8 cellular contexts compared by ENCODE assay signal in genomic region chrX:30654386-30654785, GRCh38. TPM values are rescaled to one million over a fixed set of nuclear protein-coding genes. Genes with fewer than 3 reads are reported as not detected.
DNase-seq lines count a peak whose midpoint lies in the region; ATAC-seq and TF ChIP-seq lines count a peak whose summit lies in the region.
"Not testable (repeated sequence)": the region's sequence is repeated elsewhere in the genome, so short reads cannot be mapped to it uniquely, and the experiment has no call there.

No MANE protein-coding gene starts in this region.

- not testable (repeated sequence) for H3K9me3 ChIP-seq in CD8-positive, alpha-beta T cell (ENCODE audit: low read length); endodermal cell (ENCODE audit: control insufficient read depth, low read length); liver (ENCODE audit: control insufficient read depth in 4 of 4, low read length in 3 of 4); neutrophil; tibial artery

- not testable (repeated sequence) for ATAC-seq in CD8-positive, alpha-beta T cell

- WGBS in endodermal cell (ENCODE audit: insufficient coverage in 1 of 2, insufficient read length in 1 of 2), 2 experiments = 90 to 95% methylated on average over 2 to 12 of the region's 13 CpGs
- 27% methylated on average over 13 of the region's 13 CpGs for WGBS in liver

- not testable (repeated sequence) for H3K27ac ChIP-seq in CD8-positive, alpha-beta T cell (ENCODE audit: low read depth, low read length); endodermal cell (ENCODE audit: low read depth, low read length); tibial artery
- H3K27ac ChIP-seq in VCaP = peak overlapping the region; percentile 62
- peak overlapping the region; percentile 87 to 89 for H3K27ac ChIP-seq in liver (ENCODE audit: low read depth in 1 of 2, low read length in 2 of 2)
- H3K27ac ChIP-seq in neutrophil = peak overlapping the region; percentile 99

- not testable (repeated sequence) for TF ChIP-seq CTCF in CD8-positive, alpha-beta T cell (IDR thresholded peaks at IDR 0.05); VCaP (conservative IDR thresholded peaks at IDR 0.05); endodermal cell (conservative IDR thresholded peaks at IDR 0.05); liver (IDR thresholded peaks at IDR 0.05; ENCODE audit: low read depth, low read length, missing input control); neutrophil (IDR thresholded peaks at IDR 0.05); tibial artery (IDR thresholded peaks at IDR 0.05)

- H3K4me1 ChIP-seq in CD8-positive, alpha-beta T cell (ENCODE audit: insufficient read depth, low read length); endodermal cell (ENCODE audit: control insufficient read depth, insufficient read depth, low read length); tibial artery: not testable (repeated sequence)
- H3K4me1 ChIP-seq in liver (ENCODE audit: control insufficient read depth in 4 of 4, insufficient read depth in 4 of 4, low read length in 3 of 4) (peaks cover 0 to 12% (median 10%) of the 10 kb centered on the region in 4 donors), neutrophil (ENCODE audit: control insufficient read depth in 1 of 2, insufficient read depth in 1 of 2, low read depth in 1 of 2, low read length in 1 of 2) (peaks cover 39 to 70% of the 10 kb centered on the region in 2 experiments)

- not testable (repeated sequence) for H3K36me3 Mint-ChIP-seq in CD8-positive, alpha-beta T cell; IgD-negative memory B cell; activated naive CD8-positive, alpha-beta T cell; endodermal cell (ENCODE audit: low read depth)

- not testable (repeated sequence) for H3K4me3 ChIP-seq in CD8-positive, alpha-beta T cell (ENCODE audit: low read depth, low read length)
- H3K4me3 ChIP-seq in endodermal cell (ENCODE audit: low read length) (peak overlapping the region; percentile 76), liver (ENCODE audit: low read depth in 1 of 3, low read length in 3 of 3) (peak overlapping the region; percentile 70 to 80 (median 72)), neutrophil (ENCODE audit: low read depth in 1 of 2, low read length in 1 of 2) (peak overlapping the region; percentile 68 to 91), tibial artery (peak overlapping the region; percentile 64 to 75)

- not testable (repeated sequence) for H3K9ac ChIP-seq in endodermal cell (ENCODE audit: extremely low read depth, low read length, poor library complexity, severe bottlenecking)
- H3K9ac ChIP-seq in liver (ENCODE audit: low read depth in 1 of 2, low read length in 2 of 2) = peak overlapping the region; percentile 26 to 80

- CTCF ChIA-PET in CD8-positive, alpha-beta T cell (lab: Charles Lee) = not testable (repeated sequence)

- H3K36me3 ChIP-seq in CD8-positive, alpha-beta T cell (ENCODE audit: insufficient read depth, low read length); endodermal cell (ENCODE audit: control insufficient read depth, insufficient read depth, low read length); liver (ENCODE audit: control insufficient read depth in 4 of 4, insufficient read depth in 3 of 4, low read depth in 1 of 4, low read length in 3 of 4); neutrophil; tibial artery: not testable (repeated sequence)

- peak overlapping the region; percentile 90 for H3K4me3 Mint-ChIP-seq in CD8-positive, alpha-beta T cell
- H3K4me3 Mint-ChIP-seq in IgD-negative memory B cell (peak overlapping the region in 3 of 4 donors; percentile 95 to 97 (median 96)), endodermal cell (peak overlapping the region; percentile 82)
- peak overlapping the region; percentile 85 for H3K4me3 Mint-ChIP-seq in activated naive CD8-positive, alpha-beta T cell

- H3K27me3 Mint-ChIP-seq in CD8-positive, alpha-beta T cell (ENCODE audit: low read depth); IgD-negative memory B cell; activated naive CD8-positive, alpha-beta T cell; endodermal cell (ENCODE audit: insufficient read depth): not testable (repeated sequence)

- POLR2A ChIA-PET in CD8-positive, alpha-beta T cell (lab: Charles Lee) = not testable (repeated sequence)

- intact Hi-C loops in CD8-positive, alpha-beta T cell (cut with DNase I, micrococcal nuclease) = loop anchor here in 1 of 2 experiments (5.0 kb wide), 1 partner anchor 77 kb away; the partner anchor contains the start of gene TASL
- intact Hi-C loops in tibial artery (cut with DNase I; ENCODE audit: low total_unique reads) = not testable (repeated sequence)

- not testable (repeated sequence) for H3K9me3 Mint-ChIP-seq in CD8-positive, alpha-beta T cell; IgD-negative memory B cell; activated naive CD8-positive, alpha-beta T cell (ENCODE audit: low read depth); endodermal cell

- TF ChIP-seq RAD21 in liver (IDR thresholded peaks at IDR 0.05) = not testable (repeated sequence)

- not testable (repeated sequence) for H3K27ac Mint-ChIP-seq in CD8-positive, alpha-beta T cell; endodermal cell
- peak overlapping the region in 1 of 3 donors; percentile 97 for H3K27ac Mint-ChIP-seq in IgD-negative memory B cell
- peak overlapping the region; percentile 66 for H3K27ac Mint-ChIP-seq in activated naive CD8-positive, alpha-beta T cell

- not testable (repeated sequence) for H3K27me3 ChIP-seq in CD8-positive, alpha-beta T cell (ENCODE audit: insufficient read depth, low read length); endodermal cell (ENCODE audit: control insufficient read depth, insufficient read depth, low read length, poor library complexity, severe bottlenecking); liver (ENCODE audit: control insufficient read depth in 4 of 4, insufficient read depth in 4 of 4, low read length in 3 of 4); neutrophil; tibial artery

- H3K4me1 Mint-ChIP-seq in CD8-positive, alpha-beta T cell (ENCODE audit: low read depth) = peaks cover 15% of the 10 kb centered on the region
- H3K4me1 Mint-ChIP-seq in IgD-negative memory B cell = peaks cover 14 to 26% (median 20%) of the 10 kb centered on the region in 3 donors
- H3K4me1 Mint-ChIP-seq in activated naive CD8-positive, alpha-beta T cell (ENCODE audit: low read depth) = peaks cover 57% of the 10 kb centered on the region
- peaks cover 13% of the 10 kb centered on the region for H3K4me1 Mint-ChIP-seq in endodermal cell

- DNase-seq in CD8-positive, alpha-beta T cell; endodermal cell; tibial artery: not testable (repeated sequence)

RNA-seq across cellular contexts. Expression of gene GK, which starts 1.2 kb away (rescaled TPM):
- 1 to 10 TPM in 1 of 2 experiments, under 1 TPM in 1; 0.65 to 1.5 TPM for total RNA-seq in CD8-positive, alpha-beta T cell
- 8.1 TPM for polyA plus RNA-seq in IgD-negative memory B cell
- 10 to 100 TPM in 1 of 2 donors, 1 to 10 TPM in 1; 8.9 to 10.2 TPM for total RNA-seq in endodermal cell
- polyA plus RNA-seq in endodermal cell (2013, experiment 1 of 2) = 6.0 TPM
- polyA plus RNA-seq in endodermal cell (2013, experiment 2 of 2) = 5.4 TPM
- 100 to 1,000 TPM in 1 of 2 donors, 10 to 100 TPM in 1; 27.9 to 145 TPM for total RNA-seq in liver
- polyA plus RNA-seq in liver = 10 to 100 TPM; 44.0 to 44.1 TPM

Comparison
In these comparisons a context has a peak if more than half of its experiments do, and no peak if none do; other contexts are left out.
1. RNA of gene GK, which starts 1.2 kb away (total RNA-seq): 27.9 to 145 TPM in liver and 8.9 to 10.2 TPM in endodermal cell; 0.65 to 1.5 TPM in CD8-positive, alpha-beta T cell; every median in the first group is over 4 times any median in the second.
2. Peak in every context shown above with its lines, with median percentiles within 50 percentile points of each other: H3K4me3 Mint-ChIP-seq.